Comparison of ENCODE assay signal across 1 cellular context in the genomic region with DNA sequence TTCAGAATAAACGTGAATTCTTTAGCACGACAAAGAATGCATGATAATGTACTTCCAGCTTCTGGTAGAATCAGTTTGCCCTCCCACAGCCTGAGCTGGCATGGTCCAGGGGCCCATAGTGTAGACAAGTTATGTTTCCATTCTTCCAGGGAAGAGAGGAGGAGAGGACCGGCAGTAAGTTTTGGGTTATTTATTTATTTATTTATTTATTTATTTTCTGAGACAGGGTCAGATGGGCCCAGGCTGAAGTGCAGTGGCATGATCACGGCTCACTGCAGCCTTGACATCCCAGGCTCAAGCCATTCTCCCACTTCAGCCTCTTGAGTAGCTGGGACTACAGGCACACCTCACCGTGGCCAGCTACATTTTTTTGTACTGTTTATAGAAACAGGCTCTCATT.
TF ChIP-seq lines count a peak whose summit lies in the region.

No MANE protein-coding gene starts in this region.

TF ChIP-seq in GM23338, 12 proteins besides CTCF, POLR2A, EP300 and RAD21 (continued from another document):
- TF ChIP-seq, protein P1, sequence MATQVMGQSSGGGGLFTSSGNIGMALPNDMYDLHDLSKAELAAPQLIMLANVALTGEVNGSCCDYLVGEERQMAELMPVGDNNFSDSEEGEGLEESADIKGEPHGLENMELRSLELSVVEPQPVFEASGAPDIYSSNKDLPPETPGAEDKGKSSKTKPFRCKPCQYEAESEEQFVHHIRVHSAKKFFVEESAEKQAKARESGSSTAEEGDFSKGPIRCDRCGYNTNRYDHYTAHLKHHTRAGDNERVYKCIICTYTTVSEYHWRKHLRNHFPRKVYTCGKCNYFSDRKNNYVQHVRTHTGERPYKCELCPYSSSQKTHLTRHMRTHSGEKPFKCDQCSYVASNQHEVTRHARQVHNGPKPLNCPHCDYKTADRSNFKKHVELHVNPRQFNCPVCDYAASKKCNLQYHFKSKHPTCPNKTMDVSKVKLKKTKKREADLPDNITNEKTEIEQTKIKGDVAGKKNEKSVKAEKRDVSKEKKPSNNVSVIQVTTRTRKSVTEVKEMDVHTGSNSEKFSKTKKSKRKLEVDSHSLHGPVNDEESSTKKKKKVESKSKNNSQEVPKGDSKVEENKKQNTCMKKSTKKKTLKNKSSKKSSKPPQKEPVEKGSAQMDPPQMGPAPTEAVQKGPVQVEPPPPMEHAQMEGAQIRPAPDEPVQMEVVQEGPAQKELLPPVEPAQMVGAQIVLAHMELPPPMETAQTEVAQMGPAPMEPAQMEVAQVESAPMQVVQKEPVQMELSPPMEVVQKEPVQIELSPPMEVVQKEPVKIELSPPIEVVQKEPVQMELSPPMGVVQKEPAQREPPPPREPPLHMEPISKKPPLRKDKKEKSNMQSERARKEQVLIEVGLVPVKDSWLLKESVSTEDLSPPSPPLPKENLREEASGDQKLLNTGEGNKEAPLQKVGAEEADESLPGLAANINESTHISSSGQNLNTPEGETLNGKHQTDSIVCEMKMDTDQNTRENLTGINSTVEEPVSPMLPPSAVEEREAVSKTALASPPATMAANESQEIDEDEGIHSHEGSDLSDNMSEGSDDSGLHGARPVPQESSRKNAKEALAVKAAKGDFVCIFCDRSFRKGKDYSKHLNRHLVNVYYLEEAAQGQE (IDR thresholded peaks at IDR 0.05; ENCODE audit: unreplicated experiment) = no peak
- TF ChIP-seq POLR2AphosphoS5 (IDR thresholded peaks at IDR 0.05; ENCODE audit: low read depth) (no peak), ZNF114 (CRISPR knock-in tag; IDR thresholded peaks at IDR 0.05) (no peak)
- TF ChIP-seq, protein P2, sequence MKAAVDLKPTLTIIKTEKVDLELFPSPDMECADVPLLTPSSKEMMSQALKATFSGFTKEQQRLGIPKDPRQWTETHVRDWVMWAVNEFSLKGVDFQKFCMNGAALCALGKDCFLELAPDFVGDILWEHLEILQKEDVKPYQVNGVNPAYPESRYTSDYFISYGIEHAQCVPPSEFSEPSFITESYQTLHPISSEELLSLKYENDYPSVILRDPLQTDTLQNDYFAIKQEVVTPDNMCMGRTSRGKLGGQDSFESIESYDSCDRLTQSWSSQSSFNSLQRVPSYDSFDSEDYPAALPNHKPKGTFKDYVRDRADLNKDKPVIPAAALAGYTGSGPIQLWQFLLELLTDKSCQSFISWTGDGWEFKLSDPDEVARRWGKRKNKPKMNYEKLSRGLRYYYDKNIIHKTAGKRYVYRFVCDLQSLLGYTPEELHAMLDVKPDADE (IDR thresholded peaks at IDR 0.05) = no peak
TF ChIP-seq in GM23338: peak in this region for 0.
